8 cellular contexts compared by ENCODE assay signal in genomic region chr20:36199293-36200257, GRCh38. TPM values are rescaled to one million over a fixed set of nuclear protein-coding genes. Genes with fewer than 3 reads are reported as not detected.
DNase-seq lines count a peak whose midpoint lies in the region; ATAC-seq lines count a peak whose summit lies in the region.

No MANE protein-coding gene starts in this region.

- intact Hi-C loops in activated CD4-positive, alpha-beta memory T cell treated with anti-CD3 and anti-CD28 coated beads for 36 hours (cut with micrococcal nuclease) = loop anchor here (1.0 to 5.0 kb wide), 3 partner anchors 43 to 293 kb away; no protein-coding TSS in a partner anchor

- H3K27ac Mint-ChIP-seq in CD4-positive, CD25-positive, alpha-beta regulatory T cell = no peak overlapping the region
- no peak overlapping the region for H3K27ac Mint-ChIP-seq in activated CD4-positive, alpha-beta memory T cell treated with anti-CD3 and anti-CD28 coated beads for 36 hours

- no peak overlapping the region for H3K4me3 ChIP-seq in CD4-positive, CD25-positive, alpha-beta regulatory T cell (ENCODE audit: low read depth, low read length)

- H3K36me3 ChIP-seq in CD4-positive, CD25-positive, alpha-beta regulatory T cell (ENCODE audit: control insufficient read depth, insufficient read depth, low read length) = no peaks in the 10 kb centered on the region

- POLR2A ChIA-PET in activated CD4-positive, alpha-beta memory T cell treated with anti-CD3 and anti-CD28 coated beads for 36 hours (lab: Charles Lee) = no interaction called here

- no peaks in the 10 kb centered on the region for H3K4me1 ChIP-seq in CD4-positive, CD25-positive, alpha-beta regulatory T cell (ENCODE audit: control insufficient read depth, insufficient read depth, low read length, poor library complexity, severe bottlenecking)

- peak in 1 of 2 donors; percentile 62 for ATAC-seq in CD4-positive, CD25-positive, alpha-beta regulatory T cell (ENCODE audit: low read depth in 2 of 2)
- peak; percentile 50 for ATAC-seq in HG03442 (IDR thresholded peaks at IDR 0.05; ENCODE audit: unreplicated experiment)
- ATAC-seq in HG02852 (IDR thresholded peaks at IDR 0.05; ENCODE audit: unreplicated experiment) = no peak

- no peak overlapping the region for H3K27ac ChIP-seq in CD4-positive, CD25-positive, alpha-beta regulatory T cell (ENCODE audit: insufficient read depth, low read length, poor library complexity, severe bottlenecking)

- H3K9me3 Mint-ChIP-seq in CD4-positive, CD25-positive, alpha-beta regulatory T cell = no peaks in the 10 kb centered on the region
- H3K9me3 Mint-ChIP-seq in activated CD4-positive, alpha-beta memory T cell treated with anti-CD3 and anti-CD28 coated beads for 36 hours = no peaks in the 10 kb centered on the region

- H3K27me3 ChIP-seq in CD4-positive, CD25-positive, alpha-beta regulatory T cell (ENCODE audit: control insufficient read depth, insufficient read depth, low read length) = no peaks in the 10 kb centered on the region

- peaks cover 25% of the 10 kb centered on the region for H3K27me3 Mint-ChIP-seq in CD4-positive, CD25-positive, alpha-beta regulatory T cell
- peaks cover 1% of the 10 kb centered on the region for H3K27me3 Mint-ChIP-seq in activated CD4-positive, alpha-beta memory T cell treated with anti-CD3 and anti-CD28 coated beads for 36 hours

- CTCF ChIA-PET in activated CD4-positive, alpha-beta memory T cell treated with anti-CD3 and anti-CD28 coated beads for 36 hours (lab: Charles Lee) = interaction anchor here (0.5 to 6.8 kb wide), 30 partner anchors 10 to 496 kb away, joined by 3 to 101 read pairs (median 4); partner anchors contain the start of gene AAR2

- no peaks in the 10 kb centered on the region for H3K9me3 ChIP-seq in CD4-positive, CD25-positive, alpha-beta regulatory T cell (ENCODE audit: control insufficient read depth in 2 of 2, low read length in 2 of 2)

- H3K36me3 Mint-ChIP-seq in CD4-positive, CD25-positive, alpha-beta regulatory T cell = no peaks in the 10 kb centered on the region
- H3K36me3 Mint-ChIP-seq in activated CD4-positive, alpha-beta memory T cell treated with anti-CD3 and anti-CD28 coated beads for 36 hours = no peaks in the 10 kb centered on the region

- DNase-seq in CD4-positive, CD25-positive, alpha-beta regulatory T cell = peak; percentile 49 to 75 (median 57)
- DNase-seq in NCI-H82 (lab: John Stamatoyannopoulos, UW) (peak; percentile 97), lung microvascular endothelial cell (ENCODE audit: low read depth in 2 of 2) (peak; percentile 74 to 78)
- DNase-seq in activated CD4-positive, alpha-beta memory T cell treated with anti-CD3 and anti-CD28 coated beads for 36 hours = peak; percentile 81
- DNase-seq in effector CD4-positive, alpha-beta T cell = peak; percentile 63
- DNase-seq in stimulated activated CD8-positive, alpha-beta memory T cell treated with anti-CD3 and anti-CD28 coated beads, Interleukin-12 subunit alpha, Interleukin-12 subunit beta, amount 100 ng/mL, for 4 hours (ENCODE audit: low read depth) = peak; percentile 34

- H3K4me3 Mint-ChIP-seq in CD4-positive, CD25-positive, alpha-beta regulatory T cell = no peak overlapping the region
- H3K4me3 Mint-ChIP-seq in activated CD4-positive, alpha-beta memory T cell treated with anti-CD3 and anti-CD28 coated beads for 36 hours = no peak overlapping the region

- H3K4me1 Mint-ChIP-seq in CD4-positive, CD25-positive, alpha-beta regulatory T cell = peaks cover 0 to 8% (median 5%) of the 10 kb centered on the region in 4 donors
- peaks cover 4% of the 10 kb centered on the region for H3K4me1 Mint-ChIP-seq in activated CD4-positive, alpha-beta memory T cell treated with anti-CD3 and anti-CD28 coated beads for 36 hours (ENCODE audit: low read depth)

RNA-seq across cellular contexts. Expression of gene AAR2, which starts 36.7 kb away (rescaled TPM):
- 18.0 TPM for total RNA-seq in CD4-positive, CD25-positive, alpha-beta regulatory T cell
- 10 to 100 TPM; 46.4 to 58.3 (median 50.3) TPM for polyA plus RNA-seq in CD4-positive, CD25-positive, alpha-beta regulatory T cell
- total RNA-seq in activated CD4-positive, alpha-beta memory T cell treated with anti-CD3 and anti-CD28 coated beads for 36 hours = 10 to 100 TPM; 17.3 to 17.8 TPM
- total RNA-seq in lung microvascular endothelial cell = 19.8 and 24.8 TPM in 2 replicates

RNA-seq across cellular contexts. Expression of gene EPB41L1, which starts 45.0 kb away (rescaled TPM):
- 0.54 TPM for total RNA-seq in CD4-positive, CD25-positive, alpha-beta regulatory T cell
- not detected for polyA plus RNA-seq in CD4-positive, CD25-positive, alpha-beta regulatory T cell
- under 1 TPM; 0.36 to 0.88 TPM for total RNA-seq in activated CD4-positive, alpha-beta memory T cell treated with anti-CD3 and anti-CD28 coated beads for 36 hours
- 5.4 and 14.3 TPM in 2 replicates for total RNA-seq in lung microvascular endothelial cell

Comparison
In these comparisons a context has a peak if more than half of its experiments do, and no peak if none do; other contexts are left out.
1. DNase-seq: peak in every context shown above with its lines; median percentile 97 in NCI-H82; 81 in activated CD4-positive, alpha-beta memory T cell treated with anti-CD3 and anti-CD28 coated beads for 36 hours; 76 in lung microvascular endothelial cell; 63 in effector CD4-positive, alpha-beta T cell; 57 in CD4-positive, CD25-positive, alpha-beta regulatory T cell; 34 in stimulated activated CD8-positive, alpha-beta memory T cell treated with anti-CD3 and anti-CD28 coated beads, Interleukin-12 subunit alpha, Interleukin-12 subunit beta, amount 100 ng/mL, for 4 hours.